8 cellular contexts compared by ENCODE assay signal in genomic region chr7:101815826-101816488, GRCh38.
DNase-seq lines count a peak whose midpoint lies in the region; ATAC-seq and TF ChIP-seq lines count a peak whose summit lies in the region.

No MANE protein-coding gene starts in this region.

- H3K27ac ChIP-seq in C4-2B (peak overlapping the region; percentile 75), mucosa of rectum (ENCODE audit: low read depth in 2 of 2, low read length in 2 of 2) (peak overlapping the region; percentile 58 to 61)

- H3K4me3 ChIP-seq in NT2/D1 (ENCODE audit: insufficient read length, low read depth) (peak overlapping the region; percentile 37), mucosa of rectum (ENCODE audit: low read length in 2 of 2) (peak overlapping the region; percentile 67 to 75)

- H3K36me3 ChIP-seq in NT2/D1 (ENCODE audit: insufficient read depth, insufficient read length, low read length) (peaks cover 6% of the 10 kb centered on the region), mucosa of rectum (ENCODE audit: control insufficient read depth in 2 of 2, insufficient read depth in 2 of 2, low read length in 2 of 2) (no peaks in the 10 kb centered on the region)

- peak; percentile 74 for TF ChIP-seq CTCF in C4-2B (conservative IDR thresholded peaks at IDR 0.05)

- peak; percentile 74 for DNase-seq in HK-2 (ENCODE audit: unreplicated experiment)
- DNase-seq in NT2/D1 (ENCODE audit: low read depth, low spot score), result peak; percentile 80
- DNase-seq in activated CD8-positive, alpha-beta memory T cell treated with anti-CD3 and anti-CD28 coated beads, Interleukin-2, amount 50 U/mL, for 4 hours, result peak; percentile 70
- DNase-seq in erythroblast (lab: John Stamatoyannopoulos, UW), result peak; percentile 85 to 92
- DNase-seq in stimulated activated CD8-positive, alpha-beta memory T cell treated with anti-CD3 and anti-CD28 coated beads, Interleukin-7, amount 100 ng/mL, for 1 hour (ENCODE audit: low read depth in 2 of 2), result peak; percentile 29 to 35

- H3K9ac ChIP-seq in NT2/D1 (ENCODE audit: insufficient read length, low read depth) (peak overlapping the region; percentile 76), mucosa of rectum (ENCODE audit: low read depth in 1 of 2, low read length in 2 of 2) (peak overlapping the region; percentile 41 to 66)

- peak; percentile 45 for ATAC-seq in GM19351 (IDR thresholded peaks at IDR 0.05; ENCODE audit: unreplicated experiment)

- no peak for TF ChIP-seq POLR2A in erythroblast (IDR thresholded peaks at IDR 0.05; ENCODE audit: low read length)

- H3K27me3 ChIP-seq in NT2/D1 (ENCODE audit: insufficient read depth, insufficient read length) (peaks cover 28% of the 10 kb centered on the region), mucosa of rectum (ENCODE audit: control insufficient read depth in 2 of 2, insufficient read depth in 2 of 2, low read length in 2 of 2) (no peaks in the 10 kb centered on the region)

- H3K9me3 ChIP-seq in NT2/D1 (ENCODE audit: insufficient read depth, low read length) (no peaks in the 10 kb centered on the region), mucosa of rectum (ENCODE audit: control insufficient read depth in 2 of 2, low read length in 2 of 2) (no peaks in the 10 kb centered on the region)

- H3K4me1 ChIP-seq in NT2/D1 (ENCODE audit: insufficient read depth, insufficient read length) (peaks cover 3% of the 10 kb centered on the region), mucosa of rectum (ENCODE audit: control insufficient read depth in 2 of 2, insufficient read depth in 2 of 2, low read length in 2 of 2) (peaks cover 10% of the 10 kb centered on the region in 2 donors)

Comparison
In these comparisons a context has a peak if more than half of its experiments do, and no peak if none do; other contexts are left out.
1. Peak in every context shown above with its lines: DNase-seq, ATAC-seq, H3K4me3 ChIP-seq and H3K27ac ChIP-seq.
2. DNase-seq: peak in every context shown above with its lines; median percentile 88 in erythroblast; 80 in NT2/D1; 74 in HK-2; 70 in activated CD8-positive, alpha-beta memory T cell treated with anti-CD3 and anti-CD28 coated beads, Interleukin-2, amount 50 U/mL, for 4 hours; 32 in stimulated activated CD8-positive, alpha-beta memory T cell treated with anti-CD3 and anti-CD28 coated beads, Interleukin-7, amount 100 ng/mL, for 1 hour.